In genomic region chr5:72242796-72243475, GRCh38 we compare ENCODE assay signal across 14 cellular contexts.
DNase-seq lines count a peak whose midpoint lies in the region; ATAC-seq and TF ChIP-seq lines count a peak whose summit lies in the region.
"Had no signal": no experiment of that assay in that cellular context is flagged by ENCODE, and none has a peak within 500 bp of the region (broad histone marks: within the 10 kb centered on the region; RNA-seq: fewer than 3 reads in every experiment).

No MANE protein-coding gene starts in this region.

- H3K27me3 ChIP-seq in ectodermal cell (ENCODE audit: control insufficient read depth, insufficient read depth, low read length, poor library complexity, severe bottlenecking) (no peaks in the 10 kb centered on the region), neural progenitor cell (no peaks in the 10 kb centered on the region), A673 (replicated peaks; ENCODE audit: insufficient read depth, low read depth, low read length, poor library complexity) (no peaks in the 10 kb centered on the region)
- H3K27me3 ChIP-seq: uterus had no signal

- H3K9me3 ChIP-seq in ectodermal cell (ENCODE audit: control insufficient read depth, low read length) (no peaks in the 10 kb centered on the region), neural progenitor cell (ENCODE audit: low read depth) (no peaks in the 10 kb centered on the region), A673 (ENCODE audit: low read depth, low read length, poor library complexity, severe bottlenecking) (no peaks in the 10 kb centered on the region)
- H3K9me3 ChIP-seq: prostate gland, uterus had no signal

- peaks cover 88% of the 10 kb centered on the region for H3K4me1 Mint-ChIP-seq in neural progenitor cell
- H3K4me1 Mint-ChIP-seq in activated CD8-positive, alpha-beta T cell treated with anti-CD3 and anti-CD28 coated beads for 36 hours (ENCODE audit: low read depth) = peaks cover 21% of the 10 kb centered on the region

- H3K9me3 Mint-ChIP-seq in neural progenitor cell = no peaks in the 10 kb centered on the region
- H3K9me3 Mint-ChIP-seq in activated CD8-positive, alpha-beta T cell treated with anti-CD3 and anti-CD28 coated beads for 36 hours = no peaks in the 10 kb centered on the region
- H3K9me3 Mint-ChIP-seq: dendritic cell treated with granulocyte-macrophage colony-stimulating factor and Interleukin-4, amounts not matched to agents 40 ng/mL and 50 ng/mL, for 4 days had no signal

- WGBS in ectodermal cell, 2 experiments = 70 to 76% methylated on average over 7 of the region's 7 CpGs

- H4K20me1 ChIP-seq in neural progenitor cell (ENCODE audit: low read depth) = peaks cover 48% of the 10 kb centered on the region

- BruUV-seq in A673 (replicated peaks; lab: Mats Ljungman, UMichigan) = no TSS peak

- CTCF ChIA-PET in A673 (lab: Charles Lee) = no interaction called here
- CTCF ChIA-PET in activated CD8-positive, alpha-beta T cell treated with anti-CD3 and anti-CD28 coated beads for 36 hours (lab: Charles Lee) = no interaction called here

- peaks cover 44% of the 10 kb centered on the region for H3K4me1 ChIP-seq in ectodermal cell (ENCODE audit: control insufficient read depth, insufficient read depth, low read length)
- peaks cover 92% of the 10 kb centered on the region for H3K4me1 ChIP-seq in neural progenitor cell
- H3K4me1 ChIP-seq in A673 (ENCODE audit: insufficient read depth, low read length, poor library complexity, severe bottlenecking) = peaks cover 41% of the 10 kb centered on the region
- H3K4me1 ChIP-seq: prostate gland had no signal

- H3K36me3 ChIP-seq in ectodermal cell (ENCODE audit: control insufficient read depth, insufficient read depth, low read length) (no peaks in the 10 kb centered on the region), neural progenitor cell (no peaks in the 10 kb centered on the region), A673 (ENCODE audit: insufficient read depth, low read length, poor library complexity, severe bottlenecking) (no peaks in the 10 kb centered on the region)
- H3K36me3 ChIP-seq: prostate gland, uterus had no signal

- no peak overlapping the region for H3K9ac ChIP-seq in neural progenitor cell

- peak overlapping the region; percentile 60 for H3K4me2 ChIP-seq in neural progenitor cell

- H3K27ac ChIP-seq in ectodermal cell (ENCODE audit: insufficient read depth, low read depth, low read length, poor library complexity, severe bottlenecking) = peak overlapping the region; percentile 31
- peak overlapping the region; percentile 20 for H3K27ac ChIP-seq in neural progenitor cell
- H3K27ac ChIP-seq in A673 (ENCODE audit: low read depth, low read length, poor library complexity, severe bottlenecking) = no peak overlapping the region
- H3K27ac ChIP-seq: prostate gland had no signal

- H3F3A ChIP-seq in neural progenitor cell (ENCODE audit: low read depth) = peaks cover 52% of the 10 kb centered on the region

- H3K36me3 Mint-ChIP-seq in neural progenitor cell = no peaks in the 10 kb centered on the region
- H3K36me3 Mint-ChIP-seq in activated CD8-positive, alpha-beta T cell treated with anti-CD3 and anti-CD28 coated beads for 36 hours (ENCODE audit: low read depth) = peaks cover 20% of the 10 kb centered on the region

- H2AFZ ChIP-seq in neural progenitor cell (replicated peaks) = no peak overlapping the region

- in situ Hi-C loops in G401 (cut with HindIII; ENCODE audit: low sequenced_read_pairs) = no loop called here

- no peak for ATAC-seq in GM18498 (IDR thresholded peaks at IDR 0.05; ENCODE audit: unreplicated experiment)
- ATAC-seq in activated CD8-positive, alpha-beta T cell treated with anti-CD3 and anti-CD28 coated beads for 36 hours = no peak

- no peak for TF ChIP-seq CTCF in neural progenitor cell (IDR thresholded peaks at IDR 0.05)
- no peak for TF ChIP-seq CTCF in A673 (conservative IDR thresholded peaks at IDR 0.05; ENCODE audit: low read depth, low read length)
- TF ChIP-seq CTCF in activated CD8-positive, alpha-beta T cell treated with anti-CD3 and anti-CD28 coated beads for 36 hours (IDR thresholded peaks at IDR 0.05) = no peak

- intact Hi-C loops in A673 (cut with micrococcal nuclease; ENCODE audit: unreplicated experiment) = no loop called here
- intact Hi-C loops in activated CD8-positive, alpha-beta T cell treated with anti-CD3 and anti-CD28 coated beads for 36 hours (cut with micrococcal nuclease) = no loop called here

- H3K27me3 Mint-ChIP-seq in neural progenitor cell (ENCODE audit: insufficient read depth, low read depth) = no peaks in the 10 kb centered on the region
- H3K27me3 Mint-ChIP-seq in activated CD8-positive, alpha-beta T cell treated with anti-CD3 and anti-CD28 coated beads for 36 hours = no peaks in the 10 kb centered on the region
- H3K27me3 Mint-ChIP-seq: dendritic cell treated with granulocyte-macrophage colony-stimulating factor and Interleukin-4, amounts not matched to agents 40 ng/mL and 50 ng/mL, for 4 days had no signal

- peak; percentile 90 for DNase-seq in G401 (ENCODE audit: low spot score)
- DNase-seq in NCI-H2171 treated with DMSO at 0.1 percent for 48 hours (lab: John Stamatoyannopoulos, UW) = peak; percentile 88
- DNase-seq in neural progenitor cell (ENCODE audit: low spot score) = peak; percentile 80
- DNase-seq in A673 (ENCODE audit: low spot score) = no peak
- no peak for DNase-seq in NCI-H187 (lab: John Stamatoyannopoulos, UW)
- DNase-seq in activated CD8-positive, alpha-beta T cell treated with anti-CD3 and anti-CD28 coated beads for 36 hours = no peak
- DNase-seq: activated CD4-positive, CD25-positive, alpha-beta regulatory T cell treated with anti-CD3 and anti-CD28 coated beads, Interleukin-2, amount 50 U/mL, for 72 hours; activated T-cell treated with anti-CD3 and anti-CD28 coated beads, Interleukin-2, amount 50 U/mL, for 1 hour; NCI-H1105; uterus had no signal

- H3K79me2 ChIP-seq in neural progenitor cell (ENCODE audit: low read depth) = peaks cover 52% of the 10 kb centered on the region

- H3K4me3 Mint-ChIP-seq in neural progenitor cell = peak overlapping the region; percentile 70
- no peak overlapping the region for H3K4me3 Mint-ChIP-seq in activated CD8-positive, alpha-beta T cell treated with anti-CD3 and anti-CD28 coated beads for 36 hours
- H3K4me3 Mint-ChIP-seq: dendritic cell treated with granulocyte-macrophage colony-stimulating factor and Interleukin-4, amounts not matched to agents 40 ng/mL and 50 ng/mL, for 4 days had no signal

- POLR2A ChIA-PET in A673 (lab: Charles Lee; ENCODE audit: low non-redundant PET) = no interaction called here
- POLR2A ChIA-PET in activated CD8-positive, alpha-beta T cell treated with anti-CD3 and anti-CD28 coated beads for 36 hours (lab: Charles Lee) = no interaction called here

- peak overlapping the region; percentile 96 for H3K27ac Mint-ChIP-seq in neural progenitor cell
- no peak overlapping the region for H3K27ac Mint-ChIP-seq in activated CD8-positive, alpha-beta T cell treated with anti-CD3 and anti-CD28 coated beads for 36 hours
- H3K27ac Mint-ChIP-seq: dendritic cell treated with granulocyte-macrophage colony-stimulating factor and Interleukin-4, amounts not matched to agents 40 ng/mL and 50 ng/mL, for 4 days had no signal

- no peak overlapping the region for H3K4me3 ChIP-seq in ectodermal cell (ENCODE audit: insufficient read depth, low read depth, low read length)
- peak overlapping the region; percentile 24 for H3K4me3 ChIP-seq in neural progenitor cell
- H3K4me3 ChIP-seq in A673 (ENCODE audit: low read depth, low read length, poor library complexity, severe bottlenecking) = no peak overlapping the region
- H3K4me3 ChIP-seq: prostate gland, uterus had no signal

Comparison
In these comparisons a context has a peak if more than half of its experiments do, and no peak if none do; other contexts are left out.
1. DNase-seq: peak in G401 (single experiment), NCI-H2171 treated with DMSO at 0.1 percent for 48 hours (single experiment) and neural progenitor cell (single experiment); none in A673 (single experiment), NCI-H187 (0 of 2) and activated CD8-positive, alpha-beta T cell treated with anti-CD3 and anti-CD28 coated beads for 36 hours (single experiment).